In the genomic region with DNA sequence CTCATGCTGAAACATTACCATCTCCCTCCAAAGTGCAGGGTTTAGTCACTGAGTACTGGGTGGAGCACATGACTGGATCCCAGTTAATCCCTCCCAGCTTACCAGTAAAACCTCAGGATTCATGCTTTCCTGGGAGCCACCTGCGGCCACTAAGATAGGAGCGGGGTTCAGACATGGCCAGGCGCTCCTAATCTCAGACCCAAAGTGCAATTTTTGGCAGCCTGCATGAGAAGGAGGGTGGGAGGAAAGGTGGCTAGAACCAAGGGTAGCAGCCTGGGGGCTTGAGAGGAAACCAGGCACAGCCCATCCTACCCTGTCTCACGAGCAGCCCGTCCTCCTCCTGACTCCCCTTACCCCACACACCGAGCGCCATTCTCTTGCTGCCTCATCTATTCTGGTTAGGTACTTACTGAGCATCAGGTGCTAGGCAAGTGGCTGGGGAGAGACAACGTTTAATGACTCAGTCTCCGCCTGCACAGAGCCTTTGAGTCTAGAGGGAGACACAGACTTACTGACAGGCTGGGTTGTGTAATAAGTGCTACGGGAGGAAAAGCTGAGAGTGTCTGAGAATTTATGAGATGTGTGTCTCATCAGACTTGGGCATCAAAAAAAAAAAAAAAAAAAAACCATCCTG, we compare ENCODE assay signal across 10 cellular contexts. TPM values are rescaled to one million over a fixed set of nuclear protein-coding genes. Genes with fewer than 3 reads are reported as not detected.
DNase-seq lines count a peak whose midpoint lies in the region; ATAC-seq and TF ChIP-seq lines count a peak whose summit lies in the region.
"Had no signal": no experiment of that assay in that cellular context is flagged by ENCODE, and none has a peak within 500 bp of the region (broad histone marks: within the 10 kb centered on the region; RNA-seq: fewer than 3 reads in every experiment).

No MANE protein-coding gene starts in this region.

- peaks cover 35% of the 10 kb centered on the region for H3K4me1 Mint-ChIP-seq in activated CD4-positive, alpha-beta T cell treated with anti-CD3 and anti-CD28 coated beads for 36 hours
- no peaks in the 10 kb centered on the region for H3K4me1 Mint-ChIP-seq in WTC11

- H3K27ac Mint-ChIP-seq in activated CD4-positive, alpha-beta T cell treated with anti-CD3 and anti-CD28 coated beads for 36 hours: no peak overlapping the region
- H3K27ac Mint-ChIP-seq in WTC11: no peak overlapping the region

- no peaks in the 10 kb centered on the region for H3K9me3 ChIP-seq in thyroid gland
- H3K9me3 ChIP-seq: BLaER1 had no signal

- H3K36me3 ChIP-seq in thyroid gland: no peaks in the 10 kb centered on the region
- H3K36me3 ChIP-seq: BLaER1 had no signal

- peak; percentile 21 for ATAC-seq in activated CD4-positive, alpha-beta T cell treated with anti-CD3 and anti-CD28 coated beads for 36 hours
- ATAC-seq in WTC11: peak; percentile 28; the same call in 1 of the 2 replicates
- ATAC-seq in left ventricle myocardium superior: peak; percentile 90
- no peak for ATAC-seq in GM21360 (IDR thresholded peaks at IDR 0.05; ENCODE audit: unreplicated experiment)
- no peak for ATAC-seq in GM19395 (IDR thresholded peaks at IDR 0.05; ENCODE audit: unreplicated experiment)
- ATAC-seq in HG02884 (IDR thresholded peaks at IDR 0.05; ENCODE audit: unreplicated experiment): no peak

- H3K4me3 ChIP-seq in thyroid gland (replicated peaks in 1 of 3): no peak overlapping the region
- H3K4me3 ChIP-seq: BLaER1 had no signal

- TF ChIP-seq CTCF in WTC11 (IDR thresholded peaks at IDR 0.05) (no peak), thyroid gland (IDR thresholded peaks at IDR 0.05) (no peak)

- peaks cover 10% of the 10 kb centered on the region for H3K27me3 Mint-ChIP-seq in activated CD4-positive, alpha-beta T cell treated with anti-CD3 and anti-CD28 coated beads for 36 hours
- no peaks in the 10 kb centered on the region; the same call in 1 of the 2 replicates for H3K27me3 Mint-ChIP-seq in WTC11 (ENCODE audit: low read depth)

- WGBS in thyroid gland, 2 donors: 86 to 88% methylated on average over 10 of the region's 10 CpGs

- no peaks in the 10 kb centered on the region for H3K36me3 Mint-ChIP-seq in activated CD4-positive, alpha-beta T cell treated with anti-CD3 and anti-CD28 coated beads for 36 hours (ENCODE audit: low read depth)
- no peaks in the 10 kb centered on the region for H3K36me3 Mint-ChIP-seq in WTC11

- H3K4me1 ChIP-seq in thyroid gland: peaks cover 38 to 64% of the 10 kb centered on the region in 2 donors

- H3K27ac ChIP-seq in thyroid gland: peak overlapping the region in 2 of 3 donors; percentile 65 to 92
- H3K27ac ChIP-seq: BLaER1 had no signal

- H3K27me3 ChIP-seq in thyroid gland: no peaks in the 10 kb centered on the region
- H3K27me3 ChIP-seq: BLaER1 had no signal

- no peaks in the 10 kb centered on the region for H3K9me3 Mint-ChIP-seq in activated CD4-positive, alpha-beta T cell treated with anti-CD3 and anti-CD28 coated beads for 36 hours (ENCODE audit: low read depth)
- H3K9me3 Mint-ChIP-seq in WTC11: no peaks in the 10 kb centered on the region

- CTCF ChIA-PET in activated CD4-positive, alpha-beta T cell treated with anti-CD3 and anti-CD28 coated beads for 36 hours (lab: Charles Lee): interaction anchor here (0.6 to 1.5 kb wide), 5 partner anchors 13 to 607 kb away, joined by 4 to 6 read pairs (median 4); a partner anchor contains a TSS
- CTCF ChIA-PET in WTC11 (lab: Charles Lee): interaction anchor here (0.6 kb wide), 1 partner anchor 164 kb away, joined by 3 read pairs; no protein-coding TSS in a partner anchor

- no peak for TF ChIP-seq POLR2A in thyroid gland (IDR thresholded peaks at IDR 0.05)

- intact Hi-C loops in activated CD4-positive, alpha-beta T cell treated with anti-CD3 and anti-CD28 coated beads for 36 hours (cut with DNase I, micrococcal nuclease): no loop called here
- intact Hi-C loops in left ventricle myocardium superior (cut with micrococcal nuclease): no loop called here
- intact Hi-C loops in thyroid gland (cut with DNase I): no loop called here

- DNase-seq in activated CD4-positive, alpha-beta T cell treated with anti-CD3 and anti-CD28 coated beads for 36 hours: peak; percentile 68
- DNase-seq in activated CD4-positive, alpha-beta T cell treated with anti-CD3 and anti-CD28 coated beads for 4 hours: no peak
- DNase-seq in WTC11 (ENCODE audit: low spot score) (no peak), left ventricle myocardium superior (no peak), thyroid gland (peak in 1 of 2 donors; percentile 15)
- DNase-seq: stimulated activated CD4-positive, alpha-beta T cell treated with anti-CD3 and anti-CD28 coated beads, Interleukin-2, amount 100 ng/mL, for 24 hours had no signal

- H3K4me3 Mint-ChIP-seq in activated CD4-positive, alpha-beta T cell treated with anti-CD3 and anti-CD28 coated beads for 36 hours: no peak overlapping the region
- H3K4me3 Mint-ChIP-seq in WTC11: no peak overlapping the region

- POLR2A ChIA-PET in activated CD4-positive, alpha-beta T cell treated with anti-CD3 and anti-CD28 coated beads for 36 hours (lab: Charles Lee): interaction anchor here (0.8 kb wide), 1 partner anchor 238 kb away, joined by 3 read pairs; no protein-coding TSS in a partner anchor
- POLR2A ChIA-PET in WTC11 (lab: Charles Lee): no interaction called here

TF ChIP-seq in WTC11, 78 proteins besides CTCF, POLR2A, EP300 and RAD21:
- TF ChIP-seq NR1H2 (CRISPR knock-in tag; IDR thresholded peaks at IDR 0.05): no peak
- TF ChIP-seq, protein P1, sequence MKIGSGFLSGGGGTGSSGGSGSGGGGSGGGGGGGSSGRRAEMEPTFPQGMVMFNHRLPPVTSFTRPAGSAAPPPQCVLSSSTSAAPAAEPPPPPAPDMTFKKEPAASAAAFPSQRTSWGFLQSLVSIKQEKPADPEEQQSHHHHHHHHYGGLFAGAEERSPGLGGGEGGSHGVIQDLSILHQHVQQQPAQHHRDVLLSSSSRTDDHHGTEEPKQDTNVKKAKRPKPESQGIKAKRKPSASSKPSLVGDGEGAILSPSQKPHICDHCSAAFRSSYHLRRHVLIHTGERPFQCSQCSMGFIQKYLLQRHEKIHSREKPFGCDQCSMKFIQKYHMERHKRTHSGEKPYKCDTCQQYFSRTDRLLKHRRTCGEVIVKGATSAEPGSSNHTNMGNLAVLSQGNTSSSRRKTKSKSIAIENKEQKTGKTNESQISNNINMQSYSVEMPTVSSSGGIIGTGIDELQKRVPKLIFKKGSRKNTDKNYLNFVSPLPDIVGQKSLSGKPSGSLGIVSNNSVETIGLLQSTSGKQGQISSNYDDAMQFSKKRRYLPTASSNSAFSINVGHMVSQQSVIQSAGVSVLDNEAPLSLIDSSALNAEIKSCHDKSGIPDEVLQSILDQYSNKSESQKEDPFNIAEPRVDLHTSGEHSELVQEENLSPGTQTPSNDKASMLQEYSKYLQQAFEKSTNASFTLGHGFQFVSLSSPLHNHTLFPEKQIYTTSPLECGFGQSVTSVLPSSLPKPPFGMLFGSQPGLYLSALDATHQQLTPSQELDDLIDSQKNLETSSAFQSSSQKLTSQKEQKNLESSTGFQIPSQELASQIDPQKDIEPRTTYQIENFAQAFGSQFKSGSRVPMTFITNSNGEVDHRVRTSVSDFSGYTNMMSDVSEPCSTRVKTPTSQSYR (CRISPR knock-in tag; IDR thresholded peaks at IDR 0.05): no peak
- TF ChIP-seq TEAD1 (CRISPR knock-in tag; IDR thresholded peaks at IDR 0.05): no peak
- no peak for TF ChIP-seq ZNF396 (CRISPR knock-in tag; IDR thresholded peaks at IDR 0.05; ENCODE audit: borderline replicate concordance)
- TF ChIP-seq FOXJ3 (CRISPR knock-in tag; IDR thresholded peaks at IDR 0.05; ENCODE audit: borderline replicate concordance): no peak

RNA-seq across cellular contexts. Expression of a gene that starts 9.9 kb away (rescaled TPM):
- total RNA-seq in activated CD4-positive, alpha-beta T cell treated with anti-CD3 and anti-CD28 coated beads for 36 hours: under 1 TPM; 0.14 to 0.35 TPM
- total RNA-seq in WTC11 (2021) (1.1 to 1.3 TPM (median 1.3 TPM) in 3 replicates), left ventricle myocardium superior (1.9 TPM), thyroid gland (100 to 1,000 TPM; 107 to 207 (median 128) TPM)

RNA-seq across cellular contexts. Expression of a gene that starts 50.7 kb away (rescaled TPM):
- not detected for total RNA-seq in activated CD4-positive, alpha-beta T cell treated with anti-CD3 and anti-CD28 coated beads for 36 hours
- total RNA-seq in WTC11 (2021) (0.33 TPM in 1 of 3 replicates, not detected in the others), left ventricle myocardium superior (not detected), thyroid gland (not detected)

Comparison
In these comparisons a context has a peak if more than half of its experiments do, and no peak if none do; other contexts are left out.
1. ATAC-seq: peak in activated CD4-positive, alpha-beta T cell treated with anti-CD3 and anti-CD28 coated beads for 36 hours (single experiment), WTC11 (single experiment) and left ventricle myocardium superior (single experiment); none in GM21360 (single experiment), GM19395 (single experiment) and HG02884 (single experiment).
2. RNA of a gene that starts 9.9 kb away (total RNA-seq): 107 to 207 TPM in thyroid gland; 1.9 TPM in left ventricle myocardium superior (single experiment), 1.1 to 1.3 TPM in WTC11 and 0.14 to 0.35 TPM in activated CD4-positive, alpha-beta T cell treated with anti-CD3 and anti-CD28 coated beads for 36 hours; every median in the first group is over 10 times any median in the second.